ENCODE assay signal across 8 cellular contexts in genomic region chr6:33248932-33249731, GRCh38. TPM values are rescaled to one million over a fixed set of nuclear protein-coding genes. Genes with fewer than 3 reads are reported as not detected.
DNase-seq lines count a peak whose midpoint lies in the region; ATAC-seq and TF ChIP-seq lines count a peak whose summit lies in the region.

No MANE protein-coding gene starts in this region.

- no peaks in the 10 kb centered on the region for H3K9me2 ChIP-seq in MM.1S (replicated peaks; ENCODE audit: insufficient read depth, low read length)

- H3K4me1 ChIP-seq in HAP-1 (peaks cover 16% of the 10 kb centered on the region), MM.1S (ENCODE audit: low read length) (peaks cover 10% of the 10 kb centered on the region), foreskin keratinocyte (peaks cover 11% of the 10 kb centered on the region), neural progenitor cell (peaks cover 6% of the 10 kb centered on the region)

- H3K4me3 Mint-ChIP-seq in neural progenitor cell, result peak overlapping the region; percentile 88

- H4K20me1 ChIP-seq in MM.1S (ENCODE audit: insufficient read depth, low read length) (no peaks in the 10 kb centered on the region), neural progenitor cell (ENCODE audit: low read depth) (peaks cover 6% of the 10 kb centered on the region)

- H3K27ac Mint-ChIP-seq in neural progenitor cell, result no peak overlapping the region

- DNase-seq in G401 (ENCODE audit: low spot score), result peak; percentile 100
- peak; percentile 99 to 100 for DNase-seq in HAP-1 (ENCODE audit: low spot score in 2 of 2)
- DNase-seq in MM.1S, result peak; percentile 99
- DNase-seq in SIG-M5 (lab: John Stamatoyannopoulos, UW), result peak; percentile 97
- peak; percentile 85 to 99 (median 88) for DNase-seq in activated naive CD4-positive, alpha-beta T cell (lab: John Stamatoyannopoulos, UW)
- DNase-seq in foreskin keratinocyte, result peak; percentile 97 to 99
- DNase-seq in neural progenitor cell (ENCODE audit: low spot score), result peak; percentile 98
- DNase-seq in stromal cell of bone marrow (ENCODE audit: low read depth), result peak; percentile 99

- peaks cover 6% of the 10 kb centered on the region for H3F3A ChIP-seq in MM.1S (ENCODE audit: insufficient read depth, low read length)
- peaks cover 20% of the 10 kb centered on the region for H3F3A ChIP-seq in neural progenitor cell (ENCODE audit: low read depth)

- H3K9me3 Mint-ChIP-seq in neural progenitor cell, result no peaks in the 10 kb centered on the region

- TF ChIP-seq CTCF in MM.1S (IDR thresholded peaks at IDR 0.05; ENCODE audit: low read length) (no peak), foreskin keratinocyte (conservative IDR thresholded peaks at IDR 0.05) (peak; percentile 44), neural progenitor cell (IDR thresholded peaks at IDR 0.05) (no peak)

- in situ Hi-C loops in G401 (cut with HindIII; ENCODE audit: low sequenced_read_pairs), result no loop called here
- in situ Hi-C loops in HAP-1 (cut with MboI; ENCODE audit: low sequenced_read_pairs), result loop anchor here (5.0 to 10.0 kb wide), 2 partner anchors 127 to 234 kb away; no protein-coding TSS in a partner anchor

- H3K4me3 ChIP-seq in HAP-1 (peak overlapping the region; percentile 37), MM.1S (ENCODE audit: low read length) (peak overlapping the region; percentile 75), neural progenitor cell (peak overlapping the region; percentile 49)

- ATAC-seq in foreskin keratinocyte, result peak; percentile 86

- H3K9me3 ChIP-seq in HAP-1 (no peaks in the 10 kb centered on the region), MM.1S (replicated peaks; ENCODE audit: insufficient read depth, low read length) (no peaks in the 10 kb centered on the region), neural progenitor cell (ENCODE audit: low read depth) (no peaks in the 10 kb centered on the region)

- peak overlapping the region; percentile 100 for H3K4me2 ChIP-seq in MM.1S (ENCODE audit: low read depth, low read length)
- H3K4me2 ChIP-seq in neural progenitor cell, result peak overlapping the region; percentile 80

- peak overlapping the region; percentile 91 for H2AFZ ChIP-seq in MM.1S (ENCODE audit: low read length)
- peak overlapping the region; percentile 23 for H2AFZ ChIP-seq in neural progenitor cell (replicated peaks)

- peaks cover 5% of the 10 kb centered on the region for H3K27me3 Mint-ChIP-seq in neural progenitor cell (ENCODE audit: insufficient read depth, low read depth)

- peaks cover 13% of the 10 kb centered on the region for H3K36me3 Mint-ChIP-seq in neural progenitor cell

- peak overlapping the region; percentile 77 for H3K27ac ChIP-seq in MM.1S (ENCODE audit: low read length)
- H3K27ac ChIP-seq in foreskin keratinocyte, result peak overlapping the region; percentile 80
- H3K27ac ChIP-seq in neural progenitor cell, result no peak overlapping the region

- H3K79me2 ChIP-seq in MM.1S (ENCODE audit: low read length) (peaks cover 12% of the 10 kb centered on the region), neural progenitor cell (ENCODE audit: low read depth) (no peaks in the 10 kb centered on the region)

- peaks cover 27% of the 10 kb centered on the region for H3K4me1 Mint-ChIP-seq in neural progenitor cell

- H3K9ac ChIP-seq in MM.1S (ENCODE audit: low read length), result peak overlapping the region; percentile 82
- no peak overlapping the region for H3K9ac ChIP-seq in neural progenitor cell

- H3K36me3 ChIP-seq in HAP-1 (replicated peaks) (peaks cover 3% of the 10 kb centered on the region; the same call in 1 of the 2 replicates), MM.1S (replicated peaks; ENCODE audit: insufficient read depth, low read length) (no peaks in the 10 kb centered on the region), neural progenitor cell (no peaks in the 10 kb centered on the region)

- H3K27me3 ChIP-seq in HAP-1 (ENCODE audit: low read depth), result no peaks in the 10 kb centered on the region
- H3K27me3 ChIP-seq in MM.1S (replicated peaks; ENCODE audit: insufficient read depth, low read length), result no peaks in the 10 kb centered on the region
- H3K27me3 ChIP-seq in foreskin keratinocyte, result no peaks in the 10 kb centered on the region
- peaks cover 43% of the 10 kb centered on the region for H3K27me3 ChIP-seq in neural progenitor cell

RNA-seq across cellular contexts. Expression of gene VPS52, which starts 22.5 kb away (rescaled TPM):
- 11.3 and 27.1 TPM in 2 replicates for total RNA-seq in G401 (2014; rRNA removed; shearing (Covaris generic))
- total RNA-seq in foreskin keratinocyte (31.4 and 32.1 TPM in 2 replicates), neural progenitor cell (ENCODE audit: low replicate concordance) (28.7 and 38.4 TPM in 2 replicates)
- 26.1 and 27.2 TPM in 2 replicates for polyA plus RNA-seq in foreskin keratinocyte

RNA-seq across cellular contexts. Expression of gene RPS18, which starts 22.7 kb away (rescaled TPM):
- total RNA-seq in G401 (2014; rRNA removed; shearing (Covaris generic)), result 3,510 and 5,097 TPM in 2 replicates
- total RNA-seq in foreskin keratinocyte (4,093 and 4,126 TPM in 2 replicates), neural progenitor cell (ENCODE audit: low replicate concordance) (4,188 and 4,663 TPM in 2 replicates)
- 6,643 and 6,921 TPM in 2 replicates for polyA plus RNA-seq in foreskin keratinocyte

RNA-seq across cellular contexts. Expression of gene B3GALT4, which starts 27.8 kb away (rescaled TPM):
- total RNA-seq in G401 (2014; rRNA removed; shearing (Covaris generic)), result 0.61 and 1.9 TPM in 2 replicates
- total RNA-seq in foreskin keratinocyte, result 1.1 and 1.3 TPM in 2 replicates
- 1.0 and 1.4 TPM in 2 replicates for polyA plus RNA-seq in foreskin keratinocyte
- 1.1 and 2.1 TPM in 2 replicates for total RNA-seq in neural progenitor cell (ENCODE audit: low replicate concordance)

RNA-seq across cellular contexts. Expression of gene WDR46, which starts 39.9 kb away (rescaled TPM):
- 91.6 and 107 TPM in 2 replicates for total RNA-seq in G401 (2014; rRNA removed; shearing (Covaris generic))
- total RNA-seq in foreskin keratinocyte, result 65.7 and 83.3 TPM in 2 replicates
- 73.1 and 79.0 TPM in 2 replicates for polyA plus RNA-seq in foreskin keratinocyte
- 31.1 and 43.5 TPM in 2 replicates for total RNA-seq in neural progenitor cell (ENCODE audit: low replicate concordance)

RNA-seq across cellular contexts. Expression of gene PFDN6, which starts 40.3 kb away (rescaled TPM):
- total RNA-seq in G401 (2014; rRNA removed; shearing (Covaris generic)), result 131 and 154 TPM in 2 replicates
- total RNA-seq in foreskin keratinocyte, result 76.8 and 89.5 TPM in 2 replicates
- polyA plus RNA-seq in foreskin keratinocyte, result 169 TPM in 2 replicates
- total RNA-seq in neural progenitor cell (ENCODE audit: low replicate concordance), result 35.6 and 54.5 TPM in 2 replicates
